Comparison of ENCODE assay signal across 31 cellular contexts in genomic region chr2:67158718-67159117, GRCh38.
"Had no signal": no experiment of that assay in that cellular context is flagged by ENCODE, and none has a peak within 500 bp of the region (broad histone marks: within the 10 kb centered on the region; RNA-seq: fewer than 3 reads in every experiment).

No MANE protein-coding gene starts in this region.

- H3K9me3 ChIP-seq: adrenal gland, ascending aorta, body of pancreas, breast epithelium had no signal

- H3K27ac ChIP-seq: ascending aorta, body of pancreas, brain microvascular endothelial cell, breast epithelium, cardiac muscle cell had no signal

- H3K27me3 ChIP-seq: adrenal gland, ascending aorta, body of pancreas, brain microvascular endothelial cell, breast epithelium, cardiac muscle cell had no signal

- H3K4me3 ChIP-seq: adrenal gland, ascending aorta, body of pancreas, breast epithelium, cardiac muscle cell had no signal

- DNase-seq: activated effector memory CD4-positive, alpha-beta T cell treated with anti-CD3 and anti-CD28 coated beads, Interleukin-2, amount 50 U/mL, for 16 hours; activated effector memory CD4-positive, alpha-beta T cell treated with Interleukin-2 at 50 U/mL for 16 hours; activated gamma-delta T cell; activated gamma-delta T cell treated with Interleukin-2 at 50 U/mL for 16 hours; activated naive CD4-positive, alpha-beta T cell; activated naive CD4-positive, alpha-beta T cell treated with anti-CD3 and anti-CD28 coated beads for 36 hours; activated naive CD4-positive, alpha-beta T cell treated with anti-CD3 and anti-CD28 coated beads, Interleukin-2, amount 10 ng/mL, durations not matched to agents 7 days and 5 days; activated naive CD4-positive, alpha-beta T cell treated with anti-CD3 and anti-CD28 coated beads, Interleukin-2, amount 50 U/mL, for 16 hours; activated naive CD4-positive, alpha-beta T cell treated with Interleukin-2 at 50 U/mL for 16 hours; activated naive CD8-positive, alpha-beta T cell treated with anti-CD3 and anti-CD28 coated beads for 36 hours; activated naive CD8-positive, alpha-beta T cell treated with anti-CD3 and anti-CD28 coated beads, Interleukin-2, amount 10 ng/mL, durations not matched to agents 7 days and 5 days; activated naive CD8-positive, alpha-beta T cell treated with anti-CD3 and anti-CD28 coated beads, Interleukin-2, amount 50 U/mL, for 24 hours; activated T-cell treated with anti-CD3 and anti-CD28 coated beads, Interleukin-2, amount 50 U/mL, for 24 hours; activated T-cell treated with anti-CD3 and anti-CD28 coated beads, Interleukin-2, amount 50 U/mL, for 4 hours; activated T-cell treated with anti-CD3 and anti-CD28 coated beads, Interleukin-2, amount 50 U/mL, for 48 hours; activated T-cell treated with anti-CD3 and anti-CD28 coated beads, Interleukin-2, amount 50 U/mL, for 72 hours; amniotic stem cell; amygdala; anterior cingulate cortex; aorta; body of pancreas; brain microvascular endothelial cell; caudate nucleus; central memory CD4-positive, alpha-beta T cell; cerebellar nuclear complex had no signal

- H3K36me3 ChIP-seq: adrenal gland, ascending aorta, brain microvascular endothelial cell, breast epithelium, cardiac muscle cell had no signal

- ATAC-seq: activated naive CD4-positive, alpha-beta T cell treated with anti-CD3 and anti-CD28 coated beads, Interleukin-2, amount 50 U/mL, for 72 hours; activated naive CD8-positive, alpha-beta T cell treated with anti-CD3 and anti-CD28 coated beads, Interleukin-2, amount 50 U/mL, for 24 hours; activated T-cell treated with anti-CD3 and anti-CD28 coated beads, Interleukin-2, amount 50 U/mL, for 4 hours; activated T-cell treated with anti-CD3 and anti-CD28 coated beads, Interleukin-2, amount 50 U/mL, for 72 hours; activated T-helper 17 cell treated with anti-CD3 and anti-CD28 coated beads, Interleukin-2, amount 50 U/mL, for 72 hours; body of pancreas had no signal

- H3K4me1 ChIP-seq: ascending aorta, breast epithelium had no signal
